ENCODE assay signal across 21 cellular contexts in the genomic region with DNA sequence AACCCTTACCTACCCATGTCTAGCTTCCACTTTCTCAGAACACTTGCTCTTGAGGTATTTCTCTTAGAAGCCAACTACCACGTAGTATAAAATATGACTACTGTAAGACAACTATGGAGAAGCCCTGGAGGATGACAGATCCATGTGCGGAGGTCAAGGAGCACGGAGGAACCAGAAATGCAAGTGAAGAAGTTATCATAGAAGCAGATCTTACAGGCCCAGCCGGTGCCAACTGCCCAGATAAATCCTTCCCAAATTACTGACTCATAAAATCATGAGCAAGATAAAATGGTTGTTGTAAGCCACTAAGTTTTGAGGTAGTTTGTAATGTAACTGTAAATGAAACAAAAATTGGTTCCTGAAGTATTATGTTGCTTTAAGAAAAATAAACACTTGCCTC. TPM values are rescaled to one million over a fixed set of nuclear protein-coding genes. Genes with fewer than 3 reads are reported as not detected.
A peak's percentile ranks its signal among the peaks of the same experiment; 100 is the strongest.
DNase-seq lines count a peak whose midpoint lies in the region; ATAC-seq, FAIRE-seq and TF ChIP-seq lines count a peak whose summit lies in the region.
"Had no signal": no experiment of that assay in that cellular context is flagged by ENCODE, and none has a peak within 500 bp of the region (broad histone marks: within the 10 kb centered on the region; RNA-seq: fewer than 3 reads in every experiment).

No MANE protein-coding gene starts in this region.

- H3K27ac ChIP-seq in C4-2B (peak overlapping the region; percentile 23; the same call in 1 of the 2 replicates), keratinocyte (ENCODE audit: control insufficient read depth, insufficient read depth, low read length) (peak overlapping the region; percentile 4), psoas muscle (no peak overlapping the region)
- H3K27ac ChIP-seq: esophagus squamous epithelium, right atrium auricular region had no signal

- H3K27me3 ChIP-seq in keratinocyte (ENCODE audit: control insufficient read depth, extremely low read depth, insufficient read depth, low read length) = no peaks in the 10 kb centered on the region
- H3K27me3 ChIP-seq in psoas muscle (ENCODE audit: insufficient read depth in 3 of 3, low read length in 2 of 3) = no peaks in the 10 kb centered on the region
- H3K27me3 ChIP-seq: esophagus squamous epithelium, left lung, right atrium auricular region had no signal

- intact Hi-C loops in psoas muscle (cut with DNase I) = loop anchor here (5.0 to 10.0 kb wide), 3 partner anchors 184 to 224 kb away; no protein-coding TSS in a partner anchor

- WGBS in psoas muscle, 3 donors = 65 to 83% (median 71%) methylated on average over 4 of the region's 4 CpGs

- no peaks in the 10 kb centered on the region for H3K27me3 Mint-ChIP-seq in WTC11 (ENCODE audit: low read depth)

- H3K36me3 ChIP-seq in keratinocyte (ENCODE audit: control insufficient read depth in 2 of 2, extremely low read depth in 1 of 2, insufficient read depth in 2 of 2, low read length in 2 of 2) (peaks cover 3 to 6% of the 10 kb centered on the region in 2 experiments), psoas muscle (ENCODE audit: insufficient read depth in 1 of 2, low read depth in 1 of 2) (peaks cover 0 to 44% of the 10 kb centered on the region in 2 donors)

- H4K20me1 ChIP-seq in keratinocyte (ENCODE audit: control insufficient read depth, extremely low read depth, insufficient read depth, low read length) = no peaks in the 10 kb centered on the region

- no peak overlapping the region for H2AFZ ChIP-seq in keratinocyte (ENCODE audit: control insufficient read depth, low read length)

- H3K4me3 Mint-ChIP-seq in WTC11 = no peak overlapping the region

- H3K9me3 Mint-ChIP-seq in WTC11 = no peaks in the 10 kb centered on the region

- peak; percentile 17 for FAIRE-seq in GM12892 (lab: Jason Lieb, UNC)
- no peak for FAIRE-seq in keratinocyte (lab: Jason Lieb, UNC)

- no peaks in the 10 kb centered on the region for H3K9me1 ChIP-seq in keratinocyte (ENCODE audit: control insufficient read depth, extremely low read depth, insufficient read depth, low read length)

- peaks cover 61% of the 10 kb centered on the region for H3K79me2 ChIP-seq in keratinocyte (ENCODE audit: control insufficient read depth, insufficient read depth, low read length)

- H3K9ac ChIP-seq in keratinocyte (ENCODE audit: control insufficient read depth, extremely low read depth, insufficient read depth, low read length) = no peak overlapping the region

- ATAC-seq in WTC11 (no peak), HG03342 (IDR thresholded peaks at IDR 0.05; ENCODE audit: unreplicated experiment) (no peak), psoas muscle (no peak), GM19351 (IDR thresholded peaks at IDR 0.05; ENCODE audit: unreplicated experiment) (no peak)
- ATAC-seq: left lung had no signal

- no peak for DNase-seq in GM12892 (ENCODE audit: insufficient read length)
- DNase-seq in WTC11 (ENCODE audit: low spot score) = no peak
- no peak for DNase-seq in keratinocyte (ENCODE audit: low read depth, low spot score)
- no peak for DNase-seq in NOMO-1 treated with dmso at 0.1 percent for 144 hours (lab: John Stamatoyannopoulos, UW; ENCODE audit: unreplicated experiment)
- DNase-seq in psoas muscle = no peak
- DNase-seq: activated CD4-positive, alpha-beta T cell treated with anti-CD3 and anti-CD28 coated beads, Interleukin-2, amount 50 U/mL, for 48 hours; amniotic stem cell; Caco-2; caudate nucleus; esophagus squamous epithelium; glutamatergic neuron; Karpas-422; left lung; NCI-H1092 treated with DMSO at 0.1 percent for 48 hours; NCI-H524 treated with DMSO at 0.1 percent for 48 hours; stimulated activated CD4-positive, alpha-beta T cell treated with anti-CD3 and anti-CD28 coated beads, Interleukin-15, amount 100 ng/mL, for 24 hours; SW 1271 had no signal

- CTCF ChIA-PET in WTC11 (lab: Charles Lee) = interaction anchor here (1.1 to 1.3 kb wide), 2 partner anchors 142 to 223 kb away, joined by 3 read pairs; no protein-coding TSS in a partner anchor

- H3K4me1 Mint-ChIP-seq in WTC11 = no peaks in the 10 kb centered on the region

- dilution Hi-C loops in keratinocyte (cut with MboI; ENCODE audit: extremely low pct_ligation_motif_present, low sequenced_read_pairs) = no loop called here

- H3K9me3 ChIP-seq in keratinocyte (ENCODE audit: control insufficient read depth, low read depth, low read length) = no peaks in the 10 kb centered on the region
- H3K9me3 ChIP-seq in psoas muscle = no peaks in the 10 kb centered on the region
- H3K9me3 ChIP-seq: Caco-2, esophagus squamous epithelium, left lung, right atrium auricular region had no signal

- peak overlapping the region; percentile 89; the same call in 1 of the 2 replicates for H3K27ac Mint-ChIP-seq in WTC11

- H3K4me3 ChIP-seq in keratinocyte (ENCODE audit: control insufficient read depth in 2 of 3, extremely low read depth in 1 of 3, insufficient read depth in 2 of 3, low read depth in 1 of 3, low read length in 3 of 3) = no peak overlapping the region
- H3K4me3 ChIP-seq in psoas muscle = no peak overlapping the region
- H3K4me3 ChIP-seq: esophagus squamous epithelium, left lung, right atrium auricular region had no signal

- TF ChIP-seq CTCF in C4-2B (conservative IDR thresholded peaks at IDR 0.05) = no peak
- TF ChIP-seq CTCF in WTC11 (IDR thresholded peaks at IDR 0.05) = no peak
- TF ChIP-seq CTCF in keratinocyte (optimal IDR thresholded peaks at IDR 0.05 in 1 of 3, IDR thresholded peaks at IDR 0.05 in 1 of 3, conservative IDR thresholded peaks at IDR 0.05 in 1 of 3; ENCODE audit: extremely low read depth in 1 of 3, insufficient read depth in 2 of 3, low read length in 3 of 3) = no peak
- no peak for TF ChIP-seq CTCF in psoas muscle (IDR thresholded peaks at IDR 0.05)

- H3K4me2 ChIP-seq in keratinocyte (ENCODE audit: control insufficient read depth, extremely low read depth, insufficient read depth, low read depth, low read length) = no peak overlapping the region

- H3K36me3 Mint-ChIP-seq in WTC11 = no peaks in the 10 kb centered on the region; the same call in 1 of the 2 replicates

- H3K4me1 ChIP-seq in keratinocyte (ENCODE audit: control insufficient read depth, extremely low read depth, insufficient read depth, low read length) (peaks cover 14% of the 10 kb centered on the region), psoas muscle (peaks cover 12% of the 10 kb centered on the region)
- H3K4me1 ChIP-seq: Caco-2 had no signal

- no peak for TF ChIP-seq POLR2A in GM12892 (IDR thresholded peaks at IDR 0.05; ENCODE audit: low read depth, low read length)

- POLR2A ChIA-PET in WTC11 (lab: Charles Lee) = no interaction called here

TF ChIP-seq in WTC11, 78 proteins besides CTCF, POLR2A, EP300 and RAD21:
- TF ChIP-seq, protein P1, sequence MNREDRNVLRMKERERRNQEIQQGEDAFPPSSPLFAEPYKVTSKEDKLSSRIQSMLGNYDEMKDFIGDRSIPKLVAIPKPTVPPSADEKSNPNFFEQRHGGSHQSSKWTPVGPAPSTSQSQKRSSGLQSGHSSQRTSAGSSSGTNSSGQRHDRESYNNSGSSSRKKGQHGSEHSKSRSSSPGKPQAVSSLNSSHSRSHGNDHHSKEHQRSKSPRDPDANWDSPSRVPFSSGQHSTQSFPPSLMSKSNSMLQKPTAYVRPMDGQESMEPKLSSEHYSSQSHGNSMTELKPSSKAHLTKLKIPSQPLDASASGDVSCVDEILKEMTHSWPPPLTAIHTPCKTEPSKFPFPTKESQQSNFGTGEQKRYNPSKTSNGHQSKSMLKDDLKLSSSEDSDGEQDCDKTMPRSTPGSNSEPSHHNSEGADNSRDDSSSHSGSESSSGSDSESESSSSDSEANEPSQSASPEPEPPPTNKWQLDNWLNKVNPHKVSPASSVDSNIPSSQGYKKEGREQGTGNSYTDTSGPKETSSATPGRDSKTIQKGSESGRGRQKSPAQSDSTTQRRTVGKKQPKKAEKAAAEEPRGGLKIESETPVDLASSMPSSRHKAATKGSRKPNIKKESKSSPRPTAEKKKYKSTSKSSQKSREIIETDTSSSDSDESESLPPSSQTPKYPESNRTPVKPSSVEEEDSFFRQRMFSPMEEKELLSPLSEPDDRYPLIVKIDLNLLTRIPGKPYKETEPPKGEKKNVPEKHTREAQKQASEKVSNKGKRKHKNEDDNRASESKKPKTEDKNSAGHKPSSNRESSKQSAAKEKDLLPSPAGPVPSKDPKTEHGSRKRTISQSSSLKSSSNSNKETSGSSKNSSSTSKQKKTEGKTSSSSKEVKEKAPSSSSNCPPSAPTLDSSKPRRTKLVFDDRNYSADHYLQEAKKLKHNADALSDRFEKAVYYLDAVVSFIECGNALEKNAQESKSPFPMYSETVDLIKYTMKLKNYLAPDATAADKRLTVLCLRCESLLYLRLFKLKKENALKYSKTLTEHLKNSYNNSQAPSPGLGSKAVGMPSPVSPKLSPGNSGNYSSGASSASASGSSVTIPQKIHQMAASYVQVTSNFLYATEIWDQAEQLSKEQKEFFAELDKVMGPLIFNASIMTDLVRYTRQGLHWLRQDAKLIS (CRISPR knock-in tag; IDR thresholded peaks at IDR 0.05; ENCODE audit: borderline replicate concordance) = no peak
- TF ChIP-seq ELF4 (CRISPR knock-in tag; IDR thresholded peaks at IDR 0.05; ENCODE audit: low read depth) (no peak), PRRX2 (CRISPR knock-in tag; IDR thresholded peaks at IDR 0.05) (no peak)

RNA-seq across cellular contexts. Expression of a gene that starts 12.6 kb away (rescaled TPM):
- polyA plus RNA-seq in GM12892 (2012; ENCODE audit: missing spikeins) = 44.9 TPM
- total RNA-seq in WTC11 (2021) (14.2 to 16.8 TPM (median 15.1 TPM) in 3 replicates), psoas muscle (10 to 100 TPM; 11.8 to 16.2 (median 14.2) TPM)
- polyA plus RNA-seq in keratinocyte (41.4 to 63.8 TPM (median 42.1 TPM) in 3 replicates), psoas muscle (10 to 100 TPM; 15.4 to 23.3 (median 15.6) TPM)
- 107 TPM for polyA plus RNA-seq in keratinocyte (2011; ENCODE audit: low read depth)
- polyA plus RNA-seq in keratinocyte (2011; cell fraction: cytosol; rRNA removed) = 23.4 and 47.0 TPM in 2 replicates
- 38.7 and 50.6 TPM in 2 replicates for polyA plus RNA-seq in keratinocyte (2011; cell fraction: nucleus; rRNA removed)
- polyA plus RNA-seq in keratinocyte (2012; ENCODE audit: low replicate concordance) = 30.4 and 52.4 TPM in 2 replicates
- 6.0 to 30.8 TPM (median 19.9 TPM) in 3 replicates for polyA minus RNA-seq in keratinocyte
- 31.7 TPM for polyA minus RNA-seq in keratinocyte (2011; cell fraction: cytosol; rRNA and poly(A)+ RNA removed)
- polyA minus RNA-seq in keratinocyte (2011; cell fraction: nucleus; rRNA and poly(A)+ RNA removed) = 17.5 and 23.7 TPM in 2 replicates
